In the genomic region with DNA sequence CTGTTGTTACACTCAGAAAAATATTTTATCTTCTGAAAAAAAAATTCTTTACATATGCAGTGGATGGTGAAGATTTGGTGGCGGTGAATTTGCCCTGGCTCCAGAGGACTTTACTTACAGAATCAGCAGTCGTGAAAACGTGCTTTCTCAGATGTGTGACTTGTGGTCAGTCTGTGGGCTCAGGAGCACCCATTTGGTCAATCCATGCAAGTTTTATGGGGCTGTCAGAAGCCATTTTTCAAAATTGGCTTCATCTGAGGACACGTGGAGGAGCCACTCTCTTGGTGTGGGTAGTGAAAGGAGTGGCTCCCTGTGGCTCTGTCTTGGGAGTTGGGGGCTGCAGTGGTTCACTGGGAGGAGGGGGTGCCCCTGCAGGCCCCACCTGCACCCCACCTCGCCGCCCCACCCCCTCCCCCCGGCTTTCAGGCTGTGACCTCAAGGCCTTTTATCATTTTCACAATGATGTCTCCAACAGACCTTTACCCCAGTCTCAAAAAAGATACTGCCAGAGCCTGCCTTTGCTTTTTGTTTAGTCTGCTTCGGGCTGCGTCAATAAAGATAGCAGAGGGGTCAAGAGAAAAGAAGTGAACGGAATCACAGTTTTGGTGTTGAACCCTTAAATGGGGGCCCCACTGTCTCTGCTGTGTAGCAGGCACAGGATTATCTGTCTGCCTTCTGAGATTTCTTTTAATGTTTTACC, we compare ENCODE assay signal across 17 cellular contexts.
DNase-seq lines count a peak whose midpoint lies in the region; ATAC-seq and TF ChIP-seq lines count a peak whose summit lies in the region.
"Had no signal": no experiment of that assay in that cellular context is flagged by ENCODE, and none has a peak within 500 bp of the region (broad histone marks: within the 10 kb centered on the region; RNA-seq: fewer than 3 reads in every experiment).

No MANE protein-coding gene starts in this region.

- H3K27me3 Mint-ChIP-seq in nephron progenitor cell (ENCODE audit: low read depth, poor library complexity) = peaks cover 2% of the 10 kb centered on the region
- H3K27me3 Mint-ChIP-seq in activated T-helper 2 cell treated with anti-CD3 and anti-CD28 coated beads, Interferon-gamma antibody, Interleukin-2, Interleukin-4, amounts not matched to agents 10 μg/mL and 5 μg/mL and 100 μg/mL, durations not matched to agents 14 hours and 24 hours and 36 hours (ENCODE audit: low read depth) = no peaks in the 10 kb centered on the region
- H3K27me3 Mint-ChIP-seq: activated CD8-positive, alpha-beta T cell treated with anti-CD3 and anti-CD28 coated beads for 36 hours had no signal

- TF ChIP-seq POLR2A in tibial nerve (IDR thresholded peaks at IDR 0.05) = no peak

- peaks cover 0 to 9% (median 0%) of the 10 kb centered on the region in 4 donors for H3K4me1 ChIP-seq in tibial nerve
- H3K4me1 ChIP-seq: uterus had no signal

- no peak overlapping the region for H3K4me3 Mint-ChIP-seq in nephron progenitor cell
- H3K4me3 Mint-ChIP-seq in activated T-helper 2 cell treated with anti-CD3 and anti-CD28 coated beads, Interferon-gamma antibody, Interleukin-2, Interleukin-4, amounts not matched to agents 10 μg/mL and 5 μg/mL and 100 μg/mL, durations not matched to agents 14 hours and 24 hours and 36 hours (ENCODE audit: low read depth) = no peak overlapping the region
- H3K4me3 Mint-ChIP-seq: activated CD8-positive, alpha-beta T cell treated with anti-CD3 and anti-CD28 coated beads for 36 hours; nephron; stimulated activated effector memory CD8-positive, alpha-beta T cell treated with anti-CD3 and anti-CD28 coated beads, Interleukin-12 subunit alpha, Interleukin-12 subunit beta, amount 100 ng/mL, for 72 hours had no signal

- H3K36me3 Mint-ChIP-seq in nephron progenitor cell (ENCODE audit: low read depth) = no peaks in the 10 kb centered on the region
- no peaks in the 10 kb centered on the region for H3K36me3 Mint-ChIP-seq in activated T-helper 2 cell treated with anti-CD3 and anti-CD28 coated beads, Interferon-gamma antibody, Interleukin-2, Interleukin-4, amounts not matched to agents 10 μg/mL and 5 μg/mL and 100 μg/mL, durations not matched to agents 14 hours and 24 hours and 36 hours (ENCODE audit: low read depth)
- H3K36me3 Mint-ChIP-seq: stimulated activated effector memory CD8-positive, alpha-beta T cell treated with anti-CD3 and anti-CD28 coated beads, Interleukin-12 subunit alpha, Interleukin-12 subunit beta, amount 100 ng/mL, for 72 hours had no signal

- TF ChIP-seq CTCF in nephron progenitor cell (IDR thresholded peaks at IDR 0.05) (no peak), tibial nerve (IDR thresholded peaks at IDR 0.05) (no peak)

- no peak for TF ChIP-seq EP300 in tibial nerve (IDR thresholded peaks at IDR 0.05)

- H3K27ac Mint-ChIP-seq in nephron progenitor cell = peak overlapping the region; percentile 95
- H3K27ac Mint-ChIP-seq in activated T-helper 2 cell treated with anti-CD3 and anti-CD28 coated beads, Interferon-gamma antibody, Interleukin-2, Interleukin-4, amounts not matched to agents 10 μg/mL and 5 μg/mL and 100 μg/mL, durations not matched to agents 14 hours and 24 hours and 36 hours = no peak overlapping the region
- H3K27ac Mint-ChIP-seq: activated CD8-positive, alpha-beta T cell treated with anti-CD3 and anti-CD28 coated beads for 36 hours; stimulated activated effector memory CD8-positive, alpha-beta T cell treated with anti-CD3 and anti-CD28 coated beads, Interleukin-12 subunit alpha, Interleukin-12 subunit beta, amount 100 ng/mL, for 72 hours had no signal

- peaks cover 75% of the 10 kb centered on the region for H3K4me1 Mint-ChIP-seq in nephron progenitor cell
- no peaks in the 10 kb centered on the region for H3K4me1 Mint-ChIP-seq in activated T-helper 2 cell treated with anti-CD3 and anti-CD28 coated beads, Interferon-gamma antibody, Interleukin-2, Interleukin-4, amounts not matched to agents 10 μg/mL and 5 μg/mL and 100 μg/mL, durations not matched to agents 14 hours and 24 hours and 36 hours (ENCODE audit: low read depth)
- H3K4me1 Mint-ChIP-seq: stimulated activated effector memory CD8-positive, alpha-beta T cell treated with anti-CD3 and anti-CD28 coated beads, Interleukin-12 subunit alpha, Interleukin-12 subunit beta, amount 100 ng/mL, for 72 hours had no signal

- H3K9me3 Mint-ChIP-seq in nephron progenitor cell = no peaks in the 10 kb centered on the region
- H3K9me3 Mint-ChIP-seq in activated T-helper 2 cell treated with anti-CD3 and anti-CD28 coated beads, Interferon-gamma antibody, Interleukin-2, Interleukin-4, amounts not matched to agents 10 μg/mL and 5 μg/mL and 100 μg/mL, durations not matched to agents 14 hours and 24 hours and 36 hours = no peaks in the 10 kb centered on the region
- H3K9me3 Mint-ChIP-seq: activated CD8-positive, alpha-beta T cell treated with anti-CD3 and anti-CD28 coated beads for 36 hours; nephron; stimulated activated effector memory CD8-positive, alpha-beta T cell treated with anti-CD3 and anti-CD28 coated beads, Interleukin-12 subunit alpha, Interleukin-12 subunit beta, amount 100 ng/mL, for 72 hours had no signal

- H3K27ac ChIP-seq in tibial nerve = no peak overlapping the region
- H3K27ac ChIP-seq: uterus had no signal

- no peak overlapping the region for H3K4me3 ChIP-seq in tibial nerve
- H3K4me3 ChIP-seq: uterus had no signal

- ATAC-seq in GM18861 (IDR thresholded peaks at IDR 0.05; ENCODE audit: unreplicated experiment) (peak; percentile 23), GM21786 (IDR thresholded peaks at IDR 0.05; ENCODE audit: unreplicated experiment) (peak; percentile 57), HG03439 (IDR thresholded peaks at IDR 0.05; ENCODE audit: unreplicated experiment) (peak; percentile 52)
- ATAC-seq: activated CD8-positive, alpha-beta T cell treated with anti-CD3 and anti-CD28 coated beads for 36 hours; stimulated activated effector memory CD8-positive, alpha-beta T cell treated with anti-CD3 and anti-CD28 coated beads, Interleukin-12 subunit alpha, Interleukin-12 subunit beta, amount 100 ng/mL, for 72 hours had no signal

- H3K36me3 ChIP-seq in tibial nerve = no peaks in the 10 kb centered on the region
- H3K36me3 ChIP-seq: uterus had no signal

- intact Hi-C loops in activated T-helper 2 cell treated with anti-CD3 and anti-CD28 coated beads, Interferon-gamma antibody, Interleukin-2, Interleukin-4, amounts not matched to agents 10 μg/mL and 5 μg/mL and 100 μg/mL, durations not matched to agents 14 hours and 24 hours and 36 hours (cut with micrococcal nuclease) = no loop called here

- no peaks in the 10 kb centered on the region for H3K9me3 ChIP-seq in tibial nerve
- H3K9me3 ChIP-seq: uterus had no signal

- 81 to 86% methylated on average over 10 of the region's 10 CpGs for WGBS in tibial nerve, 2 donors

- no peak for DNase-seq in nephron progenitor cell
- no peak for DNase-seq in tibial nerve (ENCODE audit: low spot score in 2 of 2)
- no peak for DNase-seq in activated T-cell treated with anti-CD3 and anti-CD28 coated beads for 4 hours
- DNase-seq in activated T-helper 2 cell treated with anti-CD3 and anti-CD28 coated beads, Interferon-gamma antibody, Interleukin-2, Interleukin-4, amounts not matched to agents 10 μg/mL and 5 μg/mL and 100 μg/mL, durations not matched to agents 14 hours and 24 hours and 36 hours (ENCODE audit: low spot score) = no peak
- no peak for DNase-seq in NCI-H2196 treated with DMSO at 0.1 percent for 48 hours (lab: John Stamatoyannopoulos, UW; ENCODE audit: unreplicated experiment)
- DNase-seq: activated CD8-positive, alpha-beta T cell treated with anti-CD3 and anti-CD28 coated beads for 36 hours; activated effector memory CD4-positive, alpha-beta T cell treated with anti-CD3 and anti-CD28 coated beads, Interleukin-2, amount 50 U/mL, for 16 hours; DND-41; NCI-H1092 treated with DMSO at 0.1 percent for 48 hours; NCI-H446; stimulated activated CD4-positive, alpha-beta T cell treated with anti-CD3 and anti-CD28 coated beads, Interleukin-4, amount 100 ng/mL, for 1 hour; uterus had no signal

- H3K27me3 ChIP-seq in tibial nerve = no peaks in the 10 kb centered on the region
- H3K27me3 ChIP-seq: uterus had no signal
